ENCODE assay signal across 12 cellular contexts in genomic region chr19:55075366-55075998, GRCh38. TPM values are rescaled to one million over a fixed set of nuclear protein-coding genes. Genes with fewer than 3 reads are reported as not detected.
DNase-seq lines count a peak whose midpoint lies in the region; ATAC-seq and TF ChIP-seq lines count a peak whose summit lies in the region.
"Had no signal": no experiment of that assay in that cellular context is flagged by ENCODE, and none has a peak within 500 bp of the region (broad histone marks: within the 10 kb centered on the region; RNA-seq: fewer than 3 reads in every experiment).

Gene EPS8L1, plus strand, starts transcription at chr19:55075869. Its CDS starts 576 bp downstream, at chr19:55076445.

- TF ChIP-seq CTCF in Caco-2 (IDR thresholded peaks at IDR 0.05; ENCODE audit: insufficient read depth in 1 of 2, low read depth in 1 of 2, low read length in 1 of 2, severe bottlenecking in 1 of 2, unreplicated experiment in 1 of 2) = no peak
- no peak for TF ChIP-seq CTCF in GM13976 (IDR thresholded peaks at IDR 0.05; ENCODE audit: borderline replicate concordance, control extremely low read depth, extremely low read depth, insufficient read depth, missing control alignments)

- BruUV-seq in Caco-2 (replicated peaks; lab: Mats Ljungman, UMichigan) = no TSS peak

- no peaks in the 10 kb centered on the region for H3K27me3 ChIP-seq in Caco-2 (replicated peaks; ENCODE audit: control insufficient read depth, insufficient read depth, low read length)

- CTCF ChIA-PET in Caco-2 (lab: Charles Lee) = interaction anchor here (0.5 kb wide), 1 partner anchor 886 kb away, joined by 3 read pairs; the partner anchor contains the start of gene MBOAT7
- CTCF ChIA-PET in activated CD4-positive, alpha-beta memory T cell treated with anti-CD3 and anti-CD28 coated beads for 36 hours (lab: Charles Lee) = interaction anchor here (1.2 kb wide), 1 partner anchor 14 kb away, joined by 3 read pairs; no protein-coding TSS in a partner anchor

- H3K27me3 Mint-ChIP-seq in Caco-2 (ENCODE audit: insufficient read depth, unreplicated experiment) = no peaks in the 10 kb centered on the region
- H3K27me3 Mint-ChIP-seq in natural killer cell treated with Interleukin-12 subunit alpha and Interleukin-12 subunit beta and Interleukin-15 and Interleukin-18, amount 100 ng/mL, for 72 hours = peaks cover 11 to 17% of the 10 kb centered on the region in 2 donors
- H3K27me3 Mint-ChIP-seq in activated T-helper 2 cell treated with anti-CD3 and anti-CD28 coated beads, Interferon-gamma antibody, Interleukin-2, Interleukin-4, amounts not matched to agents 10 μg/mL and 5 μg/mL and 100 μg/mL, durations not matched to agents 14 hours and 24 hours and 36 hours (ENCODE audit: low read depth) = peaks cover 13% of the 10 kb centered on the region
- H3K27me3 Mint-ChIP-seq in activated CD4-positive, alpha-beta memory T cell treated with anti-CD3 and anti-CD28 coated beads for 36 hours = peaks cover 57% of the 10 kb centered on the region

- intact Hi-C loops in Caco-2 (cut with micrococcal nuclease; ENCODE audit: unreplicated experiment) = no loop called here
- intact Hi-C loops in activated T-helper 2 cell treated with anti-CD3 and anti-CD28 coated beads, Interferon-gamma antibody, Interleukin-2, Interleukin-4, amounts not matched to agents 10 μg/mL and 5 μg/mL and 100 μg/mL, durations not matched to agents 14 hours and 24 hours and 36 hours (cut with micrococcal nuclease) = no loop called here
- intact Hi-C loops in activated CD4-positive, alpha-beta memory T cell treated with anti-CD3 and anti-CD28 coated beads for 36 hours (cut with micrococcal nuclease) = no loop called here

- peak; percentile 55 for ATAC-seq in esophagus mucosa
- no peak for ATAC-seq in natural killer cell treated with Interleukin-12 subunit alpha and Interleukin-12 subunit beta and Interleukin-15 and Interleukin-18, amount 100 ng/mL, for 72 hours

- no peaks in the 10 kb centered on the region for H3K9me3 ChIP-seq in Caco-2

- H3K4me3 ChIP-seq in Caco-2 (ENCODE audit: low read depth, low read length) = peak within 1 kb of the TSS; percentile 45

- peaks cover 3% of the 10 kb centered on the region; the same call in 1 of the 2 replicates for H3K36me3 ChIP-seq in Caco-2 (ENCODE audit: control insufficient read depth, insufficient read depth, low read length)

- peaks cover 28% of the 10 kb centered on the region for H3K4me1 Mint-ChIP-seq in Caco-2 (ENCODE audit: low read depth, unreplicated experiment)
- peaks cover 12 to 14% of the 10 kb centered on the region in 2 donors for H3K4me1 Mint-ChIP-seq in natural killer cell treated with Interleukin-12 subunit alpha and Interleukin-12 subunit beta and Interleukin-15 and Interleukin-18, amount 100 ng/mL, for 72 hours (ENCODE audit: low read depth in 2 of 2)
- H3K4me1 Mint-ChIP-seq in activated T-helper 2 cell treated with anti-CD3 and anti-CD28 coated beads, Interferon-gamma antibody, Interleukin-2, Interleukin-4, amounts not matched to agents 10 μg/mL and 5 μg/mL and 100 μg/mL, durations not matched to agents 14 hours and 24 hours and 36 hours (ENCODE audit: low read depth) = peaks cover 7% of the 10 kb centered on the region
- peaks cover 7% of the 10 kb centered on the region for H3K4me1 Mint-ChIP-seq in activated CD4-positive, alpha-beta memory T cell treated with anti-CD3 and anti-CD28 coated beads for 36 hours (ENCODE audit: low read depth)

- in situ Hi-C loops in GM13976 (cut with MboI; ENCODE audit: low sequenced_read_pairs, unreplicated experiment) = no loop called here

- POLR2A ChIA-PET in Caco-2 (lab: Charles Lee) = interaction anchor here (0.5 to 0.6 kb wide), 2 partner anchors 66 to 401 kb away, joined by 3 to 7 read pairs; partner anchors contain the start of gene ZNF628
- POLR2A ChIA-PET in activated CD4-positive, alpha-beta memory T cell treated with anti-CD3 and anti-CD28 coated beads for 36 hours (lab: Charles Lee) = no interaction called here

- peak within 1 kb of the TSS; percentile 92 for H3K27ac Mint-ChIP-seq in Caco-2 (ENCODE audit: unreplicated experiment)
- no peak within 1 kb of the TSS for H3K27ac Mint-ChIP-seq in natural killer cell treated with Interleukin-12 subunit alpha and Interleukin-12 subunit beta and Interleukin-15 and Interleukin-18, amount 100 ng/mL, for 72 hours
- H3K27ac Mint-ChIP-seq in activated T-helper 2 cell treated with anti-CD3 and anti-CD28 coated beads, Interferon-gamma antibody, Interleukin-2, Interleukin-4, amounts not matched to agents 10 μg/mL and 5 μg/mL and 100 μg/mL, durations not matched to agents 14 hours and 24 hours and 36 hours = no peak within 1 kb of the TSS
- no peak within 1 kb of the TSS for H3K27ac Mint-ChIP-seq in activated CD4-positive, alpha-beta memory T cell treated with anti-CD3 and anti-CD28 coated beads for 36 hours
- H3K27ac Mint-ChIP-seq: activated CD4-positive, alpha-beta memory T cell treated with anti-CD3 and anti-CD28 coated beads, Interleukin-2, amount 10 ng/mL, durations not matched to agents 7 days and 5 days had no signal

- no peaks in the 10 kb centered on the region for H3K9me3 Mint-ChIP-seq in Caco-2 (ENCODE audit: unreplicated experiment)
- no peaks in the 10 kb centered on the region for H3K9me3 Mint-ChIP-seq in natural killer cell treated with Interleukin-12 subunit alpha and Interleukin-12 subunit beta and Interleukin-15 and Interleukin-18, amount 100 ng/mL, for 72 hours
- no peaks in the 10 kb centered on the region for H3K9me3 Mint-ChIP-seq in activated T-helper 2 cell treated with anti-CD3 and anti-CD28 coated beads, Interferon-gamma antibody, Interleukin-2, Interleukin-4, amounts not matched to agents 10 μg/mL and 5 μg/mL and 100 μg/mL, durations not matched to agents 14 hours and 24 hours and 36 hours
- peaks cover 3% of the 10 kb centered on the region for H3K9me3 Mint-ChIP-seq in activated CD4-positive, alpha-beta memory T cell treated with anti-CD3 and anti-CD28 coated beads for 36 hours
- H3K9me3 Mint-ChIP-seq: activated CD4-positive, alpha-beta memory T cell treated with anti-CD3 and anti-CD28 coated beads, Interleukin-2, amount 10 ng/mL, durations not matched to agents 7 days and 5 days had no signal

- H3K4me3 Mint-ChIP-seq in Caco-2 (ENCODE audit: unreplicated experiment) = peak within 1 kb of the TSS; percentile 90
- no peak within 1 kb of the TSS for H3K4me3 Mint-ChIP-seq in natural killer cell treated with Interleukin-12 subunit alpha and Interleukin-12 subunit beta and Interleukin-15 and Interleukin-18, amount 100 ng/mL, for 72 hours
- no peak within 1 kb of the TSS for H3K4me3 Mint-ChIP-seq in activated T-helper 2 cell treated with anti-CD3 and anti-CD28 coated beads, Interferon-gamma antibody, Interleukin-2, Interleukin-4, amounts not matched to agents 10 μg/mL and 5 μg/mL and 100 μg/mL, durations not matched to agents 14 hours and 24 hours and 36 hours (ENCODE audit: low read depth)
- H3K4me3 Mint-ChIP-seq in activated CD4-positive, alpha-beta memory T cell treated with anti-CD3 and anti-CD28 coated beads for 36 hours = no peak within 1 kb of the TSS
- H3K4me3 Mint-ChIP-seq: activated CD4-positive, alpha-beta memory T cell treated with anti-CD3 and anti-CD28 coated beads, Interleukin-2, amount 10 ng/mL, durations not matched to agents 7 days and 5 days had no signal

- DNase-seq in Caco-2 (peak; percentile 95 to 96), NOMO-1 treated with DMSO at 0.1 percent for 48 hours (lab: John Stamatoyannopoulos, UW; ENCODE audit: unreplicated experiment) (peak; percentile 53), AG08396 (ENCODE audit: low spot score) (no peak), GM13976 (ENCODE audit: low spot score) (no peak)
- DNase-seq in natural killer cell treated with Interleukin-12 subunit alpha and Interleukin-12 subunit beta and Interleukin-15 and Interleukin-18, amount 100 ng/mL, for 72 hours (ENCODE audit: low spot score) = peak; percentile 59
- no peak for DNase-seq in activated T-helper 2 cell treated with anti-CD3 and anti-CD28 coated beads, Interferon-gamma antibody, Interleukin-2, Interleukin-4, amounts not matched to agents 10 μg/mL and 5 μg/mL and 100 μg/mL, durations not matched to agents 14 hours and 24 hours and 36 hours (ENCODE audit: low spot score)
- no peak for DNase-seq in activated CD4-positive, alpha-beta memory T cell treated with anti-CD3 and anti-CD28 coated beads for 36 hours
- DNase-seq: activated CD4-positive, alpha-beta memory T cell treated with anti-CD3 and anti-CD28 coated beads, Interleukin-2, amount 10 ng/mL, durations not matched to agents 7 days and 5 days; aorta; NCI-H1417 treated with DMSO at 0.1 percent for 48 hours; occipital lobe had no signal

- peaks cover 30% of the 10 kb centered on the region for H3K36me3 Mint-ChIP-seq in Caco-2 (ENCODE audit: insufficient read depth, unreplicated experiment)
- no peaks in the 10 kb centered on the region for H3K36me3 Mint-ChIP-seq in natural killer cell treated with Interleukin-12 subunit alpha and Interleukin-12 subunit beta and Interleukin-15 and Interleukin-18, amount 100 ng/mL, for 72 hours
- peaks cover 4% of the 10 kb centered on the region for H3K36me3 Mint-ChIP-seq in activated T-helper 2 cell treated with anti-CD3 and anti-CD28 coated beads, Interferon-gamma antibody, Interleukin-2, Interleukin-4, amounts not matched to agents 10 μg/mL and 5 μg/mL and 100 μg/mL, durations not matched to agents 14 hours and 24 hours and 36 hours (ENCODE audit: low read depth)
- peaks cover 2% of the 10 kb centered on the region for H3K36me3 Mint-ChIP-seq in activated CD4-positive, alpha-beta memory T cell treated with anti-CD3 and anti-CD28 coated beads for 36 hours

- peaks cover 36% of the 10 kb centered on the region for H3K4me1 ChIP-seq in Caco-2

RNA-seq across cellular contexts. Expression of gene EPS8L1, which starts in this region (rescaled TPM):
- total RNA-seq in Caco-2 (2022) = 135 and 141 TPM in 2 replicates
- 199 TPM for total RNA-seq in esophagus mucosa
- total RNA-seq in natural killer cell treated with Interleukin-12 subunit alpha and Interleukin-12 subunit beta and Interleukin-15 and Interleukin-18, amount 100 ng/mL, for 72 hours = 1 to 10 TPM; 1.3 to 8.7 TPM
- 4.9 and 6.6 TPM in 2 replicates for total RNA-seq in activated T-helper 2 cell treated with anti-CD3 and anti-CD28 coated beads, Interferon-gamma antibody, Interleukin-2, Interleukin-4, amounts not matched to agents 10 μg/mL and 5 μg/mL and 100 μg/mL, durations not matched to agents 14 hours and 24 hours and 36 hours
- 1 to 10 TPM; 2.2 to 2.7 TPM for total RNA-seq in activated CD4-positive, alpha-beta memory T cell treated with anti-CD3 and anti-CD28 coated beads for 36 hours

Comparison
In these comparisons a context has a peak if more than half of its experiments do, and no peak if none do; other contexts are left out.
1. RNA of gene EPS8L1 (total RNA-seq): 199 TPM in esophagus mucosa (single experiment) and 135 to 141 TPM in Caco-2; 1.3 to 8.7 TPM in natural killer cell treated with Interleukin-12 subunit alpha and Interleukin-12 subunit beta and Interleukin-15 and Interleukin-18, amount 100 ng/mL, for 72 hours, 4.9 to 6.6 TPM in activated T-helper 2 cell treated with anti-CD3 and anti-CD28 coated beads, Interferon-gamma antibody, Interleukin-2, Interleukin-4, amounts not matched to agents 10 μg/mL and 5 μg/mL and 100 μg/mL, durations not matched to agents 14 hours and 24 hours and 36 hours and 2.2 to 2.7 TPM in activated CD4-positive, alpha-beta memory T cell treated with anti-CD3 and anti-CD28 coated beads for 36 hours; every median in the first group is over 10 times any median in the second.
2. DNase-seq: peak in Caco-2 (2 of 2), NOMO-1 treated with DMSO at 0.1 percent for 48 hours (single experiment) and natural killer cell treated with Interleukin-12 subunit alpha and Interleukin-12 subunit beta and Interleukin-15 and Interleukin-18, amount 100 ng/mL, for 72 hours (single experiment); none in AG08396 (single experiment), GM13976 (single experiment), activated T-helper 2 cell treated with anti-CD3 and anti-CD28 coated beads, Interferon-gamma antibody, Interleukin-2, Interleukin-4, amounts not matched to agents 10 μg/mL and 5 μg/mL and 100 μg/mL, durations not matched to agents 14 hours and 24 hours and 36 hours (single experiment) and activated CD4-positive, alpha-beta memory T cell treated with anti-CD3 and anti-CD28 coated beads for 36 hours (single experiment).